1 cellular context compared by ENCODE assay signal in genomic region chr6:89694428-89694827, GRCh38.
TF ChIP-seq lines count a peak whose summit lies in the region.

No MANE protein-coding gene starts in this region.

TF ChIP-seq in GM23338, 12 proteins besides CTCF, POLR2A, EP300 and RAD21 (continued from another document):
- TF ChIP-seq ETS1 (IDR thresholded peaks at IDR 0.05) (no peak), NANOG (IDR thresholded peaks at IDR 0.05; ENCODE audit: borderline replicate concordance) (no peak), CREB1 (CRISPR knock-in tag; IDR thresholded peaks at IDR 0.05; ENCODE audit: low read depth) (no peak), ZNF462 (CRISPR knock-in tag; IDR thresholded peaks at IDR 0.05) (no peak)
